35 cellular contexts compared by ENCODE assay signal in the genomic region with DNA sequence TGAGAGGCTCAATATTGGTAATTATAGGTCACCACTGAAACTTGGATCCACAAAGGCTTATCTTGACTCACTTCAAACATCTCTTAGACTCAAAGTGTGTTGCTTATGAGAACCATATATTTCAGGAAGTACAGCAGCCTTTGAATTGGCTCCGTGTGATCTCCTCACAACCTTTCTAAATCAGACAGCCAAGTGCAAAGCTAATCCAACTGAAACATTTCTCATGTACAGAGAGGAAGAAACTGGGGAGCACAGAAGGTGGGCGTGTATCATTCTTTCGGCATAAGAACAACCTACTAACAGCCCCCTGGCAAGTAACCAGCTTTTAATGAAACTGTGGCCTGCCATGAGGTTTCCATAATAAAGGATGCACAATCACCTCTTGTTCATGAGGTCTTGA.
"Had no signal": no experiment of that assay in that cellular context is flagged by ENCODE, and none has a peak within 500 bp of the region (broad histone marks: within the 10 kb centered on the region; RNA-seq: fewer than 3 reads in every experiment).

No MANE protein-coding gene starts in this region.

- H3K36me3 ChIP-seq: ascending aorta, cardiac muscle cell had no signal

- H3K4me1 ChIP-seq: ascending aorta had no signal

- H3K27ac ChIP-seq: ascending aorta, cardiac muscle cell, VCaP had no signal

- H3K4me1 Mint-ChIP-seq: activated B cell treated with CpG ODN at 0.5 μM for 24 hours; activated CD4-positive, alpha-beta memory T cell treated with anti-CD3 and anti-CD28 coated beads, Interleukin-2, amount 10 ng/mL, durations not matched to agents 7 days and 5 days; activated CD4-positive, alpha-beta T cell treated with anti-CD3 and anti-CD28 coated beads for 36 hours; activated CD4-positive, alpha-beta T cell treated with anti-CD3 and anti-CD28 coated beads, Interleukin-2, amount 10 ng/mL, durations not matched to agents 7 days and 5 days; activated CD8-positive, alpha-beta memory T cell treated with anti-CD3 and anti-CD28 coated beads, Interleukin-2, amount 10 ng/mL, durations not matched to agents 7 days and 5 days; activated naive CD4-positive, alpha-beta T cell treated with anti-CD3 and anti-CD28 coated beads, Interleukin-2, amount 10 ng/mL, durations not matched to agents 7 days and 5 days; activated naive CD4-positive, alpha-beta T cell treated with anti-CD3 and anti-CD28 coated beads, Interleukin-2, amount 50 U/mL, for 24 hours; activated naive CD8-positive, alpha-beta T cell treated with anti-CD3 and anti-CD28 coated beads, Interleukin-2, amount 10 ng/mL, durations not matched to agents 7 days and 5 days; activated naive CD8-positive, alpha-beta T cell treated with anti-CD3 and anti-CD28 coated beads, Interleukin-2, amount 50 U/mL, for 24 hours; central memory CD8-positive, alpha-beta T cell had no signal

- H3K9me3 Mint-ChIP-seq: activated CD4-positive, alpha-beta T cell treated with anti-CD3 and anti-CD28 coated beads, Interleukin-2, amount 10 ng/mL, durations not matched to agents 7 days and 5 days had no signal

- DNase-seq: activated B cell treated with CpG ODN at 0.5 μM for 24 hours; activated CD4-positive, alpha-beta memory T cell treated with anti-CD3 and anti-CD28 coated beads, Interleukin-2, amount 10 ng/mL, durations not matched to agents 7 days and 5 days; activated CD4-positive, alpha-beta T cell treated with anti-CD3 and anti-CD28 coated beads for 1 hour; activated CD4-positive, alpha-beta T cell treated with anti-CD3 and anti-CD28 coated beads for 36 hours; activated CD4-positive, alpha-beta T cell treated with anti-CD3 and anti-CD28 coated beads for 48 hours; activated CD4-positive, alpha-beta T cell treated with anti-CD3 and anti-CD28 coated beads, Interleukin-2, amount 10 ng/mL, durations not matched to agents 7 days and 5 days; activated CD4-positive, alpha-beta T cell treated with anti-CD3 and anti-CD28 coated beads, Interleukin-2, amount 50 U/mL, for 48 hours; activated CD8-positive, alpha-beta memory T cell treated with anti-CD3 and anti-CD28 coated beads for 24 hours; activated CD8-positive, alpha-beta memory T cell treated with anti-CD3 and anti-CD28 coated beads, Interleukin-2, amount 10 ng/mL, durations not matched to agents 7 days and 5 days; activated CD8-positive, alpha-beta memory T cell treated with anti-CD3 and anti-CD28 coated beads, Interleukin-2, amount 50 U/mL, for 48 hours; activated CD8-positive, alpha-beta T cell treated with anti-CD3 and anti-CD28 coated beads, Interleukin-2, amount 10 ng/mL, durations not matched to agents 7 days and 5 days; activated effector memory CD4-positive, alpha-beta T cell treated with Interleukin-2 at 50 U/mL for 16 hours; activated gamma-delta T cell; activated naive CD4-positive, alpha-beta T cell treated with anti-CD3 and anti-CD28 coated beads, Interleukin-2, amount 10 ng/mL, durations not matched to agents 7 days and 5 days; activated naive CD4-positive, alpha-beta T cell treated with Interleukin-2 at 50 U/mL for 16 hours; activated naive CD8-positive, alpha-beta T cell treated with anti-CD3 and anti-CD28 coated beads, Interleukin-2, amount 10 ng/mL, durations not matched to agents 7 days and 5 days; activated naive CD8-positive, alpha-beta T cell treated with anti-CD3 and anti-CD28 coated beads, Interleukin-2, amount 50 U/mL, for 24 hours; activated T-cell treated with anti-CD3 and anti-CD28 coated beads, Interleukin-2, amount 50 U/mL, for 24 hours; activated T-cell treated with anti-CD3 and anti-CD28 coated beads, Interleukin-2, amount 50 U/mL, for 48 hours; amygdala; anterior cingulate cortex; caudate nucleus; T-helper 1 cell; T-helper 2 cell; T-helper 9 cell had no signal

- H3K27me3 Mint-ChIP-seq: activated B cell treated with CpG ODN at 0.5 μM for 24 hours; activated CD4-positive, alpha-beta memory T cell treated with anti-CD3 and anti-CD28 coated beads, Interleukin-2, amount 10 ng/mL, durations not matched to agents 7 days and 5 days; activated CD4-positive, alpha-beta T cell treated with anti-CD3 and anti-CD28 coated beads for 36 hours; activated CD4-positive, alpha-beta T cell treated with anti-CD3 and anti-CD28 coated beads, Interleukin-2, amount 10 ng/mL, durations not matched to agents 7 days and 5 days; activated CD8-positive, alpha-beta memory T cell treated with anti-CD3 and anti-CD28 coated beads, Interleukin-2, amount 10 ng/mL, durations not matched to agents 7 days and 5 days; activated naive CD4-positive, alpha-beta T cell treated with anti-CD3 and anti-CD28 coated beads, Interleukin-2, amount 10 ng/mL, durations not matched to agents 7 days and 5 days; activated naive CD4-positive, alpha-beta T cell treated with anti-CD3 and anti-CD28 coated beads, Interleukin-2, amount 50 U/mL, for 24 hours; activated naive CD8-positive, alpha-beta T cell; activated naive CD8-positive, alpha-beta T cell treated with anti-CD3 and anti-CD28 coated beads, Interleukin-2, amount 10 ng/mL, durations not matched to agents 7 days and 5 days; activated naive CD8-positive, alpha-beta T cell treated with anti-CD3 and anti-CD28 coated beads, Interleukin-2, amount 50 U/mL, for 24 hours; activated T-cell treated with anti-CD3 and anti-CD28 coated beads, Interleukin-2, amount 50 U/mL, for 24 hours; brain; central memory CD8-positive, alpha-beta T cell had no signal

- H3K4me3 ChIP-seq: ascending aorta, cardiac muscle cell had no signal

- H3K27ac Mint-ChIP-seq: activated B cell treated with CpG ODN at 0.5 μM for 24 hours; activated CD4-positive, alpha-beta memory T cell treated with anti-CD3 and anti-CD28 coated beads, Interleukin-2, amount 10 ng/mL, durations not matched to agents 7 days and 5 days; activated CD4-positive, alpha-beta T cell treated with anti-CD3 and anti-CD28 coated beads for 36 hours; activated CD4-positive, alpha-beta T cell treated with anti-CD3 and anti-CD28 coated beads, Interleukin-2, amount 10 ng/mL, durations not matched to agents 7 days and 5 days; activated CD8-positive, alpha-beta memory T cell treated with anti-CD3 and anti-CD28 coated beads, Interleukin-2, amount 10 ng/mL, durations not matched to agents 7 days and 5 days; activated CD8-positive, alpha-beta T cell treated with anti-CD3 and anti-CD28 coated beads, Interleukin-2, amount 10 ng/mL, durations not matched to agents 7 days and 5 days; activated naive CD4-positive, alpha-beta T cell treated with anti-CD3 and anti-CD28 coated beads, Interleukin-2, amount 10 ng/mL, durations not matched to agents 7 days and 5 days; activated naive CD4-positive, alpha-beta T cell treated with anti-CD3 and anti-CD28 coated beads, Interleukin-2, amount 50 U/mL, for 24 hours; activated naive CD8-positive, alpha-beta T cell; activated naive CD8-positive, alpha-beta T cell treated with anti-CD3 and anti-CD28 coated beads, Interleukin-2, amount 10 ng/mL, durations not matched to agents 7 days and 5 days; activated naive CD8-positive, alpha-beta T cell treated with anti-CD3 and anti-CD28 coated beads, Interleukin-2, amount 50 U/mL, for 24 hours; activated T-cell treated with anti-CD3 and anti-CD28 coated beads, Interleukin-2, amount 50 U/mL, for 24 hours; activated T-helper 2 cell treated with anti-CD3 and anti-CD28 coated beads, Interferon-gamma antibody, Interleukin-2, Interleukin-4, amounts not matched to agents 10 μg/mL and 5 μg/mL and 100 μg/mL, durations not matched to agents 14 hours and 24 hours and 36 hours; T-helper 1 cell treated with Interleukin-12 subunit alpha and Interleukin-12 subunit beta and Interleukin-4 antibody, amounts not matched to agents 30 μg/mL and 1 μg/mL, for 36 hours; T-helper 2 cell treated with Interferon-gamma antibody and Interleukin-4, amounts not matched to agents 5 μg/mL and 100 μg/mL, for 36 hours had no signal

- H3K4me3 Mint-ChIP-seq: activated B cell treated with CpG ODN at 0.5 μM for 24 hours; activated CD4-positive, alpha-beta memory T cell treated with anti-CD3 and anti-CD28 coated beads, Interleukin-2, amount 10 ng/mL, durations not matched to agents 7 days and 5 days; activated CD4-positive, alpha-beta T cell treated with anti-CD3 and anti-CD28 coated beads for 36 hours; activated CD4-positive, alpha-beta T cell treated with anti-CD3 and anti-CD28 coated beads, Interleukin-2, amount 10 ng/mL, durations not matched to agents 7 days and 5 days; activated CD8-positive, alpha-beta memory T cell treated with anti-CD3 and anti-CD28 coated beads, Interleukin-2, amount 10 ng/mL, durations not matched to agents 7 days and 5 days; activated CD8-positive, alpha-beta T cell treated with anti-CD3 and anti-CD28 coated beads, Interleukin-2, amount 10 ng/mL, durations not matched to agents 7 days and 5 days; activated naive CD4-positive, alpha-beta T cell treated with anti-CD3 and anti-CD28 coated beads, Interleukin-2, amount 10 ng/mL, durations not matched to agents 7 days and 5 days; activated naive CD4-positive, alpha-beta T cell treated with anti-CD3 and anti-CD28 coated beads, Interleukin-2, amount 50 U/mL, for 24 hours; activated naive CD8-positive, alpha-beta T cell; activated naive CD8-positive, alpha-beta T cell treated with anti-CD3 and anti-CD28 coated beads, Interleukin-2, amount 10 ng/mL, durations not matched to agents 7 days and 5 days; activated naive CD8-positive, alpha-beta T cell treated with anti-CD3 and anti-CD28 coated beads, Interleukin-2, amount 50 U/mL, for 24 hours; activated T-cell treated with anti-CD3 and anti-CD28 coated beads, Interleukin-2, amount 50 U/mL, for 24 hours; brain; central memory CD8-positive, alpha-beta T cell; T-helper 1 cell treated with Interleukin-12 subunit alpha and Interleukin-12 subunit beta and Interleukin-4 antibody, amounts not matched to agents 30 μg/mL and 1 μg/mL, for 36 hours; T-helper 2 cell treated with Interferon-gamma antibody and Interleukin-4, amounts not matched to agents 5 μg/mL and 100 μg/mL, for 36 hours had no signal

- ATAC-seq: activated CD4-positive, alpha-beta T cell treated with anti-CD3 and anti-CD28 coated beads for 36 hours; activated CD8-positive, alpha-beta memory T cell treated with anti-CD3 and anti-CD28 coated beads, Interleukin-2, amount 10 ng/mL, durations not matched to agents 7 days and 5 days; activated CD8-positive, alpha-beta T cell treated with anti-CD3 and anti-CD28 coated beads, Interleukin-2, amount 10 ng/mL, durations not matched to agents 7 days and 5 days; activated naive CD8-positive, alpha-beta T cell treated with anti-CD3 and anti-CD28 coated beads, Interleukin-2, amount 50 U/mL, for 24 hours had no signal

- H3K36me3 Mint-ChIP-seq: activated CD8-positive, alpha-beta memory T cell treated with anti-CD3 and anti-CD28 coated beads, Interleukin-2, amount 10 ng/mL, durations not matched to agents 7 days and 5 days; activated naive CD4-positive, alpha-beta T cell treated with anti-CD3 and anti-CD28 coated beads, Interleukin-2, amount 10 ng/mL, durations not matched to agents 7 days and 5 days; activated naive CD4-positive, alpha-beta T cell treated with anti-CD3 and anti-CD28 coated beads, Interleukin-2, amount 50 U/mL, for 24 hours; activated naive CD8-positive, alpha-beta T cell; activated naive CD8-positive, alpha-beta T cell treated with anti-CD3 and anti-CD28 coated beads, Interleukin-2, amount 10 ng/mL, durations not matched to agents 7 days and 5 days; brain had no signal

- H3K27me3 ChIP-seq: ascending aorta had no signal
